Comparison of ENCODE assay signal across 8 cellular contexts in genomic region chr4:88219099-88219498, GRCh38.
A peak's percentile ranks its signal among the peaks of the same experiment; 100 is the strongest.
DNase-seq lines count a peak whose midpoint lies in the region; ATAC-seq, FAIRE-seq and TF ChIP-seq lines count a peak whose summit lies in the region.

No MANE protein-coding gene starts in this region.

- no peaks in the 10 kb centered on the region for H3K4me1 Mint-ChIP-seq in MCF 10A (ENCODE audit: insufficient read depth, unreplicated experiment)

- no peak overlapping the region for H3K27ac Mint-ChIP-seq in MCF 10A (ENCODE audit: low read depth, unreplicated experiment)

- peaks cover 7% of the 10 kb centered on the region for H3K27me3 Mint-ChIP-seq in MCF 10A (ENCODE audit: insufficient read depth, unreplicated experiment)

- no peak overlapping the region for H3K4me3 Mint-ChIP-seq in MCF 10A (ENCODE audit: unreplicated experiment)

- WGBS in tibial nerve, 2 donors: 0 to 2% methylated on average over 5 of the region's 5 CpGs

- H3K4me1 ChIP-seq in ACC112 (ENCODE audit: control insufficient read depth, insufficient read depth, low read length, unreplicated experiment): no peaks in the 10 kb centered on the region
- H3K4me1 ChIP-seq in kidney (ENCODE audit: control insufficient read depth in 1 of 2, insufficient read depth in 1 of 2, low read depth in 1 of 2, low read length in 2 of 2): no peaks in the 10 kb centered on the region
- no peaks in the 10 kb centered on the region for H3K4me1 ChIP-seq in tibial nerve

- ATAC-seq in HG03280 (IDR thresholded peaks at IDR 0.05; ENCODE audit: unreplicated experiment): peak; percentile 69

- H3K4me3 ChIP-seq in ACC112 (ENCODE audit: low read depth, low read length) (peak overlapping the region; percentile 50; the same call in 1 of the 2 replicates), kidney (ENCODE audit: low read length in 2 of 2) (no peak overlapping the region), tibial nerve (no peak overlapping the region)

- H3K27ac ChIP-seq in ACC112 (ENCODE audit: low read depth, low read length): no peak overlapping the region
- no peak overlapping the region for H3K27ac ChIP-seq in kidney (ENCODE audit: low read depth in 2 of 2, low read length in 2 of 2)
- no peak overlapping the region for H3K27ac ChIP-seq in tibial nerve

- CTCF ChIA-PET in MCF 10A (lab: Yijun Ruan, JAX): interaction anchor here (0.5 to 10.3 kb wide), 24 partner anchors 9 to 321 kb away, joined by 3 to 199 read pairs (median 4); partner anchors contain the start of genes HERC5 and PYURF

- no peaks in the 10 kb centered on the region for H3K36me3 ChIP-seq in ACC112 (ENCODE audit: insufficient read depth, low read length)
- no peaks in the 10 kb centered on the region for H3K36me3 ChIP-seq in kidney (ENCODE audit: control insufficient read depth in 1 of 2, insufficient read depth in 2 of 2, low read length in 2 of 2)
- H3K36me3 ChIP-seq in tibial nerve: no peaks in the 10 kb centered on the region

- TF ChIP-seq EP300 in tibial nerve (IDR thresholded peaks at IDR 0.05): no peak

- H3K27me3 ChIP-seq in ACC112 (ENCODE audit: insufficient read depth, low read length): no peaks in the 10 kb centered on the region
- no peaks in the 10 kb centered on the region for H3K27me3 ChIP-seq in tibial nerve

- no peak overlapping the region for H3K9ac ChIP-seq in kidney (ENCODE audit: low read length in 2 of 2)

- no peaks in the 10 kb centered on the region for H3K9me3 ChIP-seq in kidney (ENCODE audit: control insufficient read depth in 1 of 2, low read length in 2 of 2)
- no peaks in the 10 kb centered on the region for H3K9me3 ChIP-seq in tibial nerve

- H3K36me3 Mint-ChIP-seq in MCF 10A (ENCODE audit: insufficient read depth, unreplicated experiment): no peaks in the 10 kb centered on the region

- no TSS peak for BruUV-seq in MCF 10A (replicated peaks; lab: Mats Ljungman, UMichigan)

- TF ChIP-seq CTCF in GM12873 (IDR thresholded peaks at IDR 0.05; ENCODE audit: insufficient read depth, low read depth, low read length, missing control alignments): peak; percentile 41
- TF ChIP-seq CTCF in MCF 10A (IDR thresholded peaks at IDR 0.05; ENCODE audit: unreplicated experiment): peak; percentile 61
- TF ChIP-seq CTCF in kidney (IDR thresholded peaks at IDR 0.05; ENCODE audit: borderline replicate concordance, extremely low read depth, insufficient read depth): peak; percentile 64
- TF ChIP-seq CTCF in tibial nerve (IDR thresholded peaks at IDR 0.05): peak; percentile 59 to 86 (median 77)

- peak; percentile 94 for FAIRE-seq in kidney (lab: Jason Lieb, UNC)

- DNase-seq in NCI-H748 treated with DMSO at 0.1 percent for 48 hours (lab: John Stamatoyannopoulos, UW) (peak; percentile 43), MCF 10A (ENCODE audit: unreplicated experiment) (peak; percentile 52), kidney (no peak), tibial nerve (ENCODE audit: low spot score in 2 of 2) (no peak), GOT3 (lab: John Stamatoyannopoulos, UW) (no peak)

- H3K9me3 Mint-ChIP-seq in MCF 10A (ENCODE audit: unreplicated experiment): no peaks in the 10 kb centered on the region

- intact Hi-C loops in MCF 10A (cut with micrococcal nuclease) (loop anchor here (1.0 to 5.0 kb wide), 5 partner anchors 66 to 296 kb away; partner anchors contain the start of genes HERC6 and PPM1K), kidney (cut with DNase I) (loop anchor here (5.0 kb wide), 1 partner anchor 298 kb away; no protein-coding TSS in a partner anchor)

- no peaks in the 10 kb centered on the region for H3K79me2 ChIP-seq in ACC112 (ENCODE audit: control insufficient read depth, insufficient read depth, low read length, unreplicated experiment)

- no peak for TF ChIP-seq POLR2A in tibial nerve (IDR thresholded peaks at IDR 0.05)

- H2AFZ ChIP-seq in ACC112 (ENCODE audit: low read length, unreplicated experiment): peak overlapping the region; percentile 55

- POLR2A ChIA-PET in MCF 10A (lab: Yijun Ruan, JAX): interaction anchor here (0.6 to 1.6 kb wide), 7 partner anchors 64 to 304 kb away, joined by 3 to 5 read pairs (median 4); partner anchors contain the start of genes PPM1K and PYURF

Comparison
In these comparisons a context has a peak if more than half of its experiments do, and no peak if none do; other contexts are left out.
1. DNase-seq: peak in NCI-H748 treated with DMSO at 0.1 percent for 48 hours (single experiment) and MCF 10A (single experiment); none in kidney (single experiment), tibial nerve (0 of 2) and GOT3 (single experiment).
2. Peak in every context shown above with its lines, with median percentiles within 50 percentile points of each other: CTCF ChIP-seq.